Comparison of ENCODE assay signal across 27 cellular contexts in genomic region chr4:128698386-128698785, GRCh38.
"Had no signal": no experiment of that assay in that cellular context is flagged by ENCODE, and none has a peak within 500 bp of the region (broad histone marks: within the 10 kb centered on the region; RNA-seq: fewer than 3 reads in every experiment).

No MANE protein-coding gene starts in this region.

- ATAC-seq: left colon; left lung; lower lobe of right lung; naive thymus-derived CD8-positive, alpha-beta T cell; psoas muscle; right lobe of liver had no signal

- H3K27me3 ChIP-seq: left lung, neural progenitor cell, neutrophil, right atrium auricular region, right lobe of liver, suprapubic skin, tibial nerve had no signal

- H3K9me3 Mint-ChIP-seq: stimulated activated naive CD8-positive, alpha-beta T cell treated with anti-CD3 and anti-CD28 coated beads, Interleukin-15, Interleukin-2, amounts not matched to agents 100 ng/mL and 50 ng/mL, for 24 hours had no signal

- H3K9me3 ChIP-seq: lower lobe of right lung, neutrophil, psoas muscle, right atrium auricular region, right lobe of liver, suprapubic skin, thoracic aorta, uterus had no signal

- DNase-seq: hippocampal formation; kidney glomerular epithelial cell; left colon; left lung; lower lobe of right lung; mammary epithelial cell; mesenchymal stem cell; naive thymus-derived CD8-positive, alpha-beta T cell; nephron progenitor cell; occipital lobe; psoas muscle; right lobe of liver; stimulated activated CD4-positive, alpha-beta T cell treated with anti-CD3 and anti-CD28 coated beads, Interleukin-12 subunit alpha, Interleukin-12 subunit beta, amount 100 ng/mL, for 4 hours; stimulated activated CD4-positive, alpha-beta T cell treated with anti-CD3 and anti-CD28 coated beads, Interleukin-15, amount 100 ng/mL, for 24 hours; stimulated activated CD4-positive, alpha-beta T cell treated with anti-CD3 and anti-CD28 coated beads, Interleukin-2, amount 100 ng/mL, for 24 hours; stimulated activated CD4-positive, alpha-beta T cell treated with anti-CD3 and anti-CD28 coated beads, Interleukin-4, amount 100 ng/mL, for 1 hour; stimulated activated naive CD4-positive, alpha-beta T cell; uterus had no signal

- H3K4me3 ChIP-seq: left lung, lower lobe of right lung, neural progenitor cell, psoas muscle, right atrium auricular region, right lobe of liver, suprapubic skin, thoracic aorta, tibial nerve, uterus had no signal

- H3K36me3 Mint-ChIP-seq: naive thymus-derived CD8-positive, alpha-beta T cell; type B pancreatic cell had no signal

- H3K27ac Mint-ChIP-seq: naive thymus-derived CD8-positive, alpha-beta T cell; nephron progenitor cell; neural progenitor cell; stimulated activated naive CD8-positive, alpha-beta T cell treated with anti-CD3 and anti-CD28 coated beads, Interleukin-15, Interleukin-2, amounts not matched to agents 100 ng/mL and 50 ng/mL, for 24 hours; type B pancreatic cell had no signal

- H3K27me3 Mint-ChIP-seq: stimulated activated naive CD8-positive, alpha-beta T cell treated with anti-CD3 and anti-CD28 coated beads, Interleukin-15, Interleukin-2, amounts not matched to agents 100 ng/mL and 50 ng/mL, for 24 hours; type B pancreatic cell had no signal

- H3K4me3 Mint-ChIP-seq: naive thymus-derived CD8-positive, alpha-beta T cell; nephron progenitor cell; neural progenitor cell; stimulated activated naive CD8-positive, alpha-beta T cell treated with anti-CD3 and anti-CD28 coated beads, Interleukin-15, Interleukin-2, amounts not matched to agents 100 ng/mL and 50 ng/mL, for 24 hours; type B pancreatic cell had no signal

- H3K27ac ChIP-seq: left lung, lower lobe of right lung, neural progenitor cell, neutrophil, parathyroid adenoma, psoas muscle, right atrium auricular region, right lobe of liver, suprapubic skin, thoracic aorta, tibial nerve, uterus had no signal

- H3K36me3 ChIP-seq: left lung, lower lobe of right lung, neural progenitor cell, neutrophil, right atrium auricular region, right lobe of liver, suprapubic skin, thoracic aorta, tibial nerve, uterus had no signal

- H3K4me1 Mint-ChIP-seq: naive thymus-derived CD8-positive, alpha-beta T cell; nephron progenitor cell; neural progenitor cell had no signal
